In the genomic region with DNA sequence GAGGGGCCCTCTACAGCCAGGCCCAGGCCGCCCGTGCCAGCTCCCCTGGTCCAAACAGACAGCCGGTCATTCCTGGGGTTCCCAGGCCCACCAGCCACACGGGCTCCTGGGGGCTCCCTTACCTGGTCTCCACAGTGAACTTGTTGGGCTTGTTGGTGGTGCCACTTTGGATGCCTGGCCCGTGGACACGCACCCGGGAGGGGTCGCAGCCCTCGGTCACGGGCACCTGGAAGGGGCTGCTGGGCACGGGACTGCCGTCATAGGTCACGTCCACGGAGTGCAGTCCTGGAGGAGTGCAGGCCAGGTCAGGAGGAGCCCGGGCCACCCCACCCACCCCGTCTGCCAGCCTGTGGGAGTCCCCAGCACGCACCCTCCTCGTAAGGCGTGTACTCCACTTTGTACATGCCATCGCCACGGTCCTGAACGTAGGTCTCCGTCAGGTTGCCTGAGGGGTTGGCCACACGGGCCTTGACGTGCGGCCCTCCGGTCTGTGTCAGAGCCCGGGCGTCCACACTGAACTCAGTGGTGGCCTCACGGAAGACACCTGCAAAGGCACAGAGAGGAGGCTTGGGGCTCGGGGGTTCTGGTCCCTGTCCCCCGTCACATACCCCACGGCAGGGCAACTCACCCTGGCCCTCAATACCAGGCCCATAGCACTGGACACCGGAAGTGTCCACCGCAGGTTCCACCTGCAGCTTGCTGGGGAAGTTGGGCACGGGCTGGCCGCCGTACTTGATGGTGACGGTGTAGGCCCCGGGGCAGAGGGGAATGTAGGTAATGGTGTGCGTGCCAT, we compare ENCODE assay signal across 15 cellular contexts.
"Had no signal": no experiment of that assay in that cellular context is flagged by ENCODE, and none has a peak within 500 bp of the region (broad histone marks: within the 10 kb centered on the region; RNA-seq: fewer than 3 reads in every experiment).

No MANE protein-coding gene starts in this region.

- H3K9me3 Mint-ChIP-seq: activated naive CD4-positive, alpha-beta T cell treated with anti-CD3 and anti-CD28 coated beads, Interleukin-2, amount 50 U/mL, for 24 hours; activated T-cell treated with anti-CD3 and anti-CD28 coated beads, Interleukin-2, amount 50 U/mL, for 24 hours had no signal

- H3K9me3 ChIP-seq: psoas muscle, uterus had no signal

- H3K27me3 Mint-ChIP-seq: activated CD8-positive, alpha-beta memory T cell treated with anti-CD3 and anti-CD28 coated beads, Interleukin-2, amount 10 ng/mL, durations not matched to agents 7 days and 5 days; activated naive CD4-positive, alpha-beta T cell treated with anti-CD3 and anti-CD28 coated beads, Interleukin-2, amount 50 U/mL, for 24 hours; activated T-cell treated with anti-CD3 and anti-CD28 coated beads, Interleukin-2, amount 50 U/mL, for 24 hours; brain had no signal

- H3K4me3 Mint-ChIP-seq: activated CD8-positive, alpha-beta memory T cell treated with anti-CD3 and anti-CD28 coated beads, Interleukin-2, amount 10 ng/mL, durations not matched to agents 7 days and 5 days; activated naive CD4-positive, alpha-beta T cell treated with anti-CD3 and anti-CD28 coated beads, Interleukin-2, amount 50 U/mL, for 24 hours; activated T-cell treated with anti-CD3 and anti-CD28 coated beads, Interleukin-2, amount 50 U/mL, for 24 hours; brain had no signal

- H3K27me3 ChIP-seq: uterus had no signal

- H3K4me1 Mint-ChIP-seq: brain had no signal

- H3K36me3 Mint-ChIP-seq: activated naive CD4-positive, alpha-beta T cell treated with anti-CD3 and anti-CD28 coated beads, Interleukin-2, amount 50 U/mL, for 24 hours had no signal

- H3K36me3 ChIP-seq: uterus had no signal

- DNase-seq: activated CD4-positive, alpha-beta T cell treated with anti-CD3 and anti-CD28 coated beads, Interleukin-2, amount 50 U/mL, for 4 hours; activated CD8-positive, alpha-beta memory T cell treated with anti-CD3 and anti-CD28 coated beads, Interleukin-2, amount 10 ng/mL, durations not matched to agents 7 days and 5 days; activated effector memory CD4-positive, alpha-beta T cell treated with Interleukin-2 at 50 U/mL for 16 hours; activated T-cell treated with anti-CD3 and anti-CD28 coated beads, Interleukin-2, amount 50 U/mL, for 24 hours; dorsolateral prefrontal cortex; foreskin fibroblast; left colon; mesenchymal stem cell; psoas muscle; stimulated activated CD4-positive, alpha-beta T cell treated with anti-CD3 and anti-CD28 coated beads, Interleukin-2, amount 100 ng/mL, for 48 hours; stimulated activated naive CD8-positive, alpha-beta T cell treated with anti-CD3 and anti-CD28 coated beads, Interleukin-15, Interleukin-2, amounts not matched to agents 100 U/mL and 50 U/mL, for 24 hours; uterus had no signal

- ATAC-seq: activated CD8-positive, alpha-beta memory T cell treated with anti-CD3 and anti-CD28 coated beads, Interleukin-2, amount 10 ng/mL, durations not matched to agents 7 days and 5 days; esophagus mucosa; left colon; psoas muscle; stimulated activated naive CD8-positive, alpha-beta T cell treated with anti-CD3 and anti-CD28 coated beads, Interleukin-15, Interleukin-2, amounts not matched to agents 100 U/mL and 50 U/mL, for 24 hours had no signal

- H3K27ac ChIP-seq: dorsolateral prefrontal cortex, psoas muscle had no signal

- H3K4me1 ChIP-seq: psoas muscle, uterus had no signal

- H3K4me3 ChIP-seq: dorsolateral prefrontal cortex, psoas muscle, uterus had no signal

- H3K27ac Mint-ChIP-seq: activated naive CD4-positive, alpha-beta T cell treated with anti-CD3 and anti-CD28 coated beads, Interleukin-2, amount 50 U/mL, for 24 hours; brain had no signal
